Comparison of ENCODE assay signal across 11 cellular contexts in the genomic region with DNA sequence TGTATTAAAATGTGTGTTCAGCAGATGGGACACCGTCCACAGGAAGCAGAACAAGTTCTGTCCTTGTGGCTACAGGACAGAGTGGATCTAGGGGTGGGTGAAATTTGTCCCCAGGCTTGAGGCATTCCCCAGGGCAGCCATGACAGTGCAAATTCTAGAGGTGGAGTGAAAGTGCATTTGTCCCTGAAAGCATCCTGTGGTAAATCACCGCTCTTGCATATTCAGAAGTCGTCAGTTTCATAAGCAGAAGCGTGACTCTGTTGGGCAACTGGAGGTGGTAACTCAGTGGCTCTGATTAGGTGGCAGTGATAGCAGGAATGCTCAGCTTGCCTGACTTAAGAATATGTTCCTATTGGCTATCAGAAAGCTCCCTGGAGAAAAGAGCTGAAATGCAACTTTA.
DNase-seq lines count a peak whose midpoint lies in the region; ATAC-seq and TF ChIP-seq lines count a peak whose summit lies in the region.
"Had no signal": no experiment of that assay in that cellular context is flagged by ENCODE, and none has a peak within 500 bp of the region (broad histone marks: within the 10 kb centered on the region; RNA-seq: fewer than 3 reads in every experiment).

No MANE protein-coding gene starts in this region.

- H3K4me3 Mint-ChIP-seq in natural killer cell treated with Interleukin-12 subunit alpha and Interleukin-12 subunit beta and Interleukin-15 and Interleukin-18, amount 100 ng/mL, for 72 hours = no peak overlapping the region
- no peak overlapping the region for H3K4me3 Mint-ChIP-seq in natural killer cell

- no peaks in the 10 kb centered on the region for H3K36me3 ChIP-seq in heart right ventricle
- H3K36me3 ChIP-seq: breast epithelium had no signal

- 79 to 81% methylated on average over 4 of the region's 4 CpGs for WGBS in heart right ventricle, 2 donors

- ATAC-seq in natural killer cell treated with Interleukin-12 subunit alpha and Interleukin-12 subunit beta and Interleukin-15 and Interleukin-18, amount 100 ng/mL, for 72 hours = peak; percentile 73 to 81
- ATAC-seq in natural killer cell (no peak), HG02759 (IDR thresholded peaks at IDR 0.05; ENCODE audit: unreplicated experiment) (peak; percentile 72), heart right ventricle (no peak)
- ATAC-seq: HCT116 had no signal

- no peaks in the 10 kb centered on the region for H3K36me3 Mint-ChIP-seq in natural killer cell treated with Interleukin-12 subunit alpha and Interleukin-12 subunit beta and Interleukin-15 and Interleukin-18, amount 100 ng/mL, for 72 hours
- no peaks in the 10 kb centered on the region for H3K36me3 Mint-ChIP-seq in natural killer cell

- intact Hi-C loops in natural killer cell (cut with micrococcal nuclease) = no loop called here
- intact Hi-C loops in heart right ventricle (cut with DNase I) = loop anchor here in 2 of 10 donors (5.0 to 10.0 kb wide), 2 partner anchors 117 to 774 kb away; no protein-coding TSS in a partner anchor

- no peak overlapping the region for H3K4me3 ChIP-seq in heart right ventricle
- H3K4me3 ChIP-seq: breast epithelium had no signal

- H3K27me3 ChIP-seq in heart right ventricle = peaks cover 0 to 94% (median 80%) of the 10 kb centered on the region in 7 donors

- H3K4me1 ChIP-seq in heart right ventricle = no peaks in the 10 kb centered on the region
- H3K4me1 ChIP-seq: breast epithelium had no signal

- no peak overlapping the region for H3K27ac Mint-ChIP-seq in natural killer cell treated with Interleukin-12 subunit alpha and Interleukin-12 subunit beta and Interleukin-15 and Interleukin-18, amount 100 ng/mL, for 72 hours
- no peak overlapping the region for H3K27ac Mint-ChIP-seq in natural killer cell

- in situ Hi-C loops in GM13976 (cut with MboI; ENCODE audit: low sequenced_read_pairs, unreplicated experiment) = no loop called here

- no peaks in the 10 kb centered on the region for H3K9me3 Mint-ChIP-seq in natural killer cell treated with Interleukin-12 subunit alpha and Interleukin-12 subunit beta and Interleukin-15 and Interleukin-18, amount 100 ng/mL, for 72 hours
- H3K9me3 Mint-ChIP-seq in natural killer cell = no peaks in the 10 kb centered on the region

- H3K27ac ChIP-seq in heart right ventricle = no peak overlapping the region
- H3K27ac ChIP-seq: breast epithelium had no signal

- H3K4me1 Mint-ChIP-seq in natural killer cell treated with Interleukin-12 subunit alpha and Interleukin-12 subunit beta and Interleukin-15 and Interleukin-18, amount 100 ng/mL, for 72 hours (ENCODE audit: low read depth in 2 of 2) = peaks cover 6% of the 10 kb centered on the region in 2 donors
- H3K4me1 Mint-ChIP-seq in natural killer cell = no peaks in the 10 kb centered on the region

- no peak for TF ChIP-seq CTCF in natural killer cell (IDR thresholded peaks at IDR 0.05)
- no peak for TF ChIP-seq CTCF in heart right ventricle (IDR thresholded peaks at IDR 0.05)
- TF ChIP-seq CTCF in GM13976 (IDR thresholded peaks at IDR 0.05; ENCODE audit: borderline replicate concordance, control extremely low read depth, extremely low read depth, insufficient read depth, missing control alignments) = no peak

- no peaks in the 10 kb centered on the region for H3K9me3 ChIP-seq in heart right ventricle
- H3K9me3 ChIP-seq: breast epithelium had no signal

- H3K27me3 Mint-ChIP-seq in natural killer cell treated with Interleukin-12 subunit alpha and Interleukin-12 subunit beta and Interleukin-15 and Interleukin-18, amount 100 ng/mL, for 72 hours = peaks cover 24 to 37% of the 10 kb centered on the region in 2 donors
- H3K27me3 Mint-ChIP-seq in natural killer cell (ENCODE audit: low read depth in 2 of 2) = peaks cover 13 to 32% of the 10 kb centered on the region in 2 donors

- DNase-seq in natural killer cell treated with Interleukin-12 subunit alpha and Interleukin-12 subunit beta and Interleukin-15 and Interleukin-18, amount 100 ng/mL, for 72 hours (ENCODE audit: low spot score) = no peak
- no peak for DNase-seq in natural killer cell
- peak; percentile 37 for DNase-seq in NCI-H69 (lab: John Stamatoyannopoulos, UW)
- DNase-seq in NCI-H82 (lab: John Stamatoyannopoulos, UW) = no peak
- DNase-seq in heart right ventricle = no peak
- no peak for DNase-seq in GM13976 (ENCODE audit: low spot score)
- DNase-seq in AG08396 (ENCODE audit: low spot score) = no peak
- DNase-seq: NCI-H1048 had no signal

Comparison
In these comparisons a context has a peak if more than half of its experiments do, and no peak if none do; other contexts are left out.
1. ATAC-seq: peak in natural killer cell treated with Interleukin-12 subunit alpha and Interleukin-12 subunit beta and Interleukin-15 and Interleukin-18, amount 100 ng/mL, for 72 hours (2 of 2) and HG02759 (single experiment); none in natural killer cell (0 of 3) and heart right ventricle (0 of 8).